1 cellular context compared by ENCODE assay signal in genomic region chr2:31067259-31067658, GRCh38.
TF ChIP-seq lines count a peak whose summit lies in the region.

No MANE protein-coding gene starts in this region.

TF ChIP-seq in IMR-90, 13 proteins besides CTCF, POLR2A, EP300 and RAD21:
- TF ChIP-seq BHLHE40 (IDR thresholded peaks at IDR 0.05; ENCODE audit: low read depth, low read length): no peak
- TF ChIP-seq RCOR1 (IDR thresholded peaks at IDR 0.05; ENCODE audit: insufficient replicate concordance, low read length): no peak
- no peak for TF ChIP-seq NFE2L2 (IDR thresholded peaks at IDR 0.05; ENCODE audit: low read depth, low read length)
- TF ChIP-seq USF2 (IDR thresholded peaks at IDR 0.05; ENCODE audit: low read depth, low read length): no peak
- TF ChIP-seq SMC3 (IDR thresholded peaks at IDR 0.05; ENCODE audit: low read depth, low read length): peak; percentile 21; the same call in 1 of the 2 replicates
- TF ChIP-seq RFX5 (IDR thresholded peaks at IDR 0.05; ENCODE audit: low read depth, low read length): no peak
- no peak for TF ChIP-seq CEBPB (IDR thresholded peaks at IDR 0.05; ENCODE audit: low read depth, low read length)
